8 cellular contexts compared by ENCODE assay signal in the genomic region with DNA sequence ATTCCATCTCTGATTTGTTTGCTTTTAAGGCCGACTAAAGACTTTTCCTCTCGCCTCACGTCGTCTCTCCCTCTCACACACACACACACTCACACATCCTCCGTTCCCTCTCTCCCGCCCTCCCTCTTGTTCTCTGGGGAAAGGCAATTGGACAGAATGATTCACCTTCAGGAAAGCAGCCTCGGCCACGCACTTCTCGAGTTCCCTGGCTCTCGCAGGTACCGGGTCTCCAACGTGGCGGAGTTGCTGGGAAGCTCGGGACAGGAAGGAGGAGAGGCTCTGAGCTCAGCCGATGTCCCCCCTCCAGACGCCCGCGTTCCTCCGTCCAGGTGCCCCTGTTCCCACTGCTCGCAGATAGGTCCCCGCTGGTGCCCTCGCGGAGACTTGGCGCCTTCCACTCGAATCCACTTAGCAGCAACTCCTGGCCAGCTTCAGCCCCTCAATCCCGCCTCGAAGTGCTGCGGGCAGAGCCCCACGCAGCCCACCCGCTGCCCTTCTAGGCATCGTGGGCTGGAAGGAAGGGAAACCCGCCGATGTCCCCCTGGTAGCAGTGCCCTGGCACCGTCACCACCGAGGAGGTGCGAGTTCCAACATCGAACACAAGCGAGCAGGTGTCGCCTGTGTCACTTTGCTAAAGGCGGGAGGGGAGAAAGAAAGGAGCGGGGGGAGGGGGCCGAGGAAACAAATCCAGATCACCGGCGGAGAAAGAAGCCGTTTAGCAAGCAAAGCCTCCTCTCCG.
A peak's percentile ranks its signal among the peaks of the same experiment; 100 is the strongest.
DNase-seq lines count a peak whose midpoint lies in the region; ATAC-seq, FAIRE-seq and TF ChIP-seq lines count a peak whose summit lies in the region.

No MANE protein-coding gene starts in this region.

- H3K27ac ChIP-seq in iPS-20b (ENCODE audit: low read length) (no peak overlapping the region), skeletal muscle tissue (ENCODE audit: low read depth, low read length) (no peak overlapping the region), SJCRH30 (no peak overlapping the region)

- H3K9ac ChIP-seq in Loucy (ENCODE audit: low read depth, low read length, poor library complexity, severe bottlenecking) (peak overlapping the region; percentile 62), iPS-20b (ENCODE audit: low read depth, low read length) (no peak overlapping the region), skeletal muscle tissue (ENCODE audit: low read depth in 1 of 3, low read length in 3 of 3) (peak overlapping the region in 1 of 3 donors; percentile 58)

- no peaks in the 10 kb centered on the region for H4K20me1 ChIP-seq in Loucy (ENCODE audit: insufficient read depth, low read length, poor library complexity, severe bottlenecking)

- H3K4me2 ChIP-seq in Loucy (ENCODE audit: low read depth, low read length, poor library complexity, severe bottlenecking): peak overlapping the region; percentile 55

- no peak for TF ChIP-seq CTCF in Loucy (conservative IDR thresholded peaks at IDR 0.05; ENCODE audit: low read length)

- no peaks in the 10 kb centered on the region for H3K79me2 ChIP-seq in Loucy (ENCODE audit: insufficient read depth, low read length)

- DNase-seq in Daoy (ENCODE audit: low read depth) (peak; percentile 46), amniotic epithelial cell (ENCODE audit: low read depth) (peak; percentile 66), urothelium cell line (ENCODE audit: low spot score) (no peak), SJCRH30 (no peak)

- H2AFZ ChIP-seq in Loucy (ENCODE audit: low read length): peak overlapping the region; percentile 94

- no peaks in the 10 kb centered on the region for H3K36me3 ChIP-seq in Loucy (ENCODE audit: insufficient read depth, low read length)
- no peaks in the 10 kb centered on the region for H3K36me3 ChIP-seq in iPS-20b (ENCODE audit: insufficient read depth, low read depth, low read length)
- H3K36me3 ChIP-seq in skeletal muscle tissue (ENCODE audit: control insufficient read depth in 3 of 3, insufficient read depth in 3 of 3, low read length in 3 of 3): no peaks in the 10 kb centered on the region
- no peaks in the 10 kb centered on the region for H3K36me3 ChIP-seq in SJCRH30

- H3K27me3 ChIP-seq in Loucy (ENCODE audit: insufficient read depth, low read length, poor library complexity, severe bottlenecking) (no peaks in the 10 kb centered on the region), iPS-20b (ENCODE audit: insufficient read depth, low read length) (peaks cover 40% of the 10 kb centered on the region), skeletal muscle tissue (ENCODE audit: control insufficient read depth in 3 of 3, insufficient read depth in 3 of 3, low read length in 3 of 3) (peaks cover 27 to 38% (median 30%) of the 10 kb centered on the region in 3 donors), SJCRH30 (no peaks in the 10 kb centered on the region)

- H3F3A ChIP-seq in Loucy (ENCODE audit: low read depth): no peaks in the 10 kb centered on the region

- ATAC-seq in GM19397 (IDR thresholded peaks at IDR 0.05; ENCODE audit: unreplicated experiment): no peak

- H3K4me1 ChIP-seq in Loucy (ENCODE audit: insufficient read depth, low read length, poor library complexity, severe bottlenecking): peaks cover 10% of the 10 kb centered on the region
- peaks cover 12% of the 10 kb centered on the region; the same call in 1 of the 2 replicates for H3K4me1 ChIP-seq in iPS-20b (ENCODE audit: insufficient read depth, low read length)
- H3K4me1 ChIP-seq in skeletal muscle tissue (ENCODE audit: control insufficient read depth in 3 of 3, insufficient read depth in 3 of 3, low read length in 3 of 3): peaks cover 19 to 21% (median 21%) of the 10 kb centered on the region in 3 donors
- H3K4me1 ChIP-seq in SJCRH30: no peaks in the 10 kb centered on the region

- peak overlapping the region; percentile 42 for H3K4me3 ChIP-seq in Loucy (ENCODE audit: low read length, poor library complexity, severe bottlenecking)
- peak overlapping the region; percentile 63 for H3K4me3 ChIP-seq in iPS-20b (ENCODE audit: low read length)
- peak overlapping the region; percentile 61 to 72 (median 70) for H3K4me3 ChIP-seq in skeletal muscle tissue (ENCODE audit: low read length in 3 of 3)
- H3K4me3 ChIP-seq in SJCRH30: no peak overlapping the region

- FAIRE-seq in urothelium cell line (lab: Jason Lieb, UNC): no peak

- H3K9me2 ChIP-seq in Loucy (replicated peaks; ENCODE audit: low read depth, low read length): no peaks in the 10 kb centered on the region

- peaks cover 1% of the 10 kb centered on the region; the same call in 1 of the 2 replicates for H3K9me3 ChIP-seq in Loucy (ENCODE audit: insufficient read depth, low read depth, low read length)
- no peaks in the 10 kb centered on the region; the same call in 1 of the 2 replicates for H3K9me3 ChIP-seq in iPS-20b (ENCODE audit: insufficient read depth, low read depth, low read length)
- H3K9me3 ChIP-seq in skeletal muscle tissue (ENCODE audit: control insufficient read depth in 3 of 3, low read length in 3 of 3): no peaks in the 10 kb centered on the region
- no peaks in the 10 kb centered on the region for H3K9me3 ChIP-seq in SJCRH30 (replicated peaks)

Comparison
In these comparisons a context has a peak if more than half of its experiments do, and no peak if none do; other contexts are left out.
1. DNase-seq: peak in Daoy (single experiment) and amniotic epithelial cell (single experiment); none in urothelium cell line (single experiment) and SJCRH30 (0 of 2).